24 cellular contexts compared by ENCODE assay signal in the genomic region with DNA sequence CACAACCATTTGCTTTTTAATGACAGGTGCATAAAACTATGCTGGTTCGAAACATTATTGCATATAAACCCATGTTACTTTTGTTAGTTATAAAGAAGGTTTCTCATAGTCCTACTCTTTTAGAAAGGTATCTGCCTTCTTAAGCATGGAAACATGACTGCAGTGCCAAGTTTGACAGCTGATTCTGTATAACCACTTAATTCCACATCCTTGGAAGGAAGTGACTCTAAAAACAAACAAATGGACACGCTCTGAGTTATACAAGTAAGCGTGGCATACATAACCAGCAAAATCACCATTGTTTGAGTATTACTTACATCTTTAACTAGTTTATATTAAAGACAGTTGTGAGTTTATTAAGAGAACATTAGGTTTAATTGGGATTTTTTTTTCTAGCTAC.
DNase-seq lines count a peak whose midpoint lies in the region; ATAC-seq, FAIRE-seq and TF ChIP-seq lines count a peak whose summit lies in the region.
"Had no signal": no experiment of that assay in that cellular context is flagged by ENCODE, and none has a peak within 500 bp of the region (broad histone marks: within the 10 kb centered on the region; RNA-seq: fewer than 3 reads in every experiment).

No MANE protein-coding gene starts in this region.

- FAIRE-seq in bronchial epithelial cell (lab: Jason Lieb, UNC) = no peak
- FAIRE-seq: HepG2 had no signal

- H3K36me3 ChIP-seq in bronchial epithelial cell (ENCODE audit: control insufficient read depth, insufficient read depth, low read length) = no peaks in the 10 kb centered on the region
- no peaks in the 10 kb centered on the region for H3K36me3 ChIP-seq in CD8-positive, alpha-beta T cell (ENCODE audit: insufficient read depth, low read length)
- H3K36me3 ChIP-seq: SJCRH30 had no signal

- intact Hi-C loops in CD8-positive, alpha-beta T cell (cut with DNase I, micrococcal nuclease) = no loop called here

- CTCF ChIA-PET in CD8-positive, alpha-beta T cell (lab: Charles Lee) = no interaction called here

- POLR2A ChIA-PET in CD8-positive, alpha-beta T cell (lab: Charles Lee) = no interaction called here

- no peaks in the 10 kb centered on the region for H3K9me3 ChIP-seq in CD8-positive, alpha-beta T cell (ENCODE audit: low read length)
- H3K9me3 ChIP-seq: SJCRH30 had no signal

- DNase-seq in NCI-H2171 treated with DMSO at 0.1 percent for 48 hours (lab: John Stamatoyannopoulos, UW) = peak; percentile 6
- DNase-seq in NCI-H2171 (lab: John Stamatoyannopoulos, UW) = no peak
- peak; percentile 64 for DNase-seq in bronchial epithelial cell (ENCODE audit: low read depth)
- peak; percentile 77 for DNase-seq in glomerular endothelial cell (ENCODE audit: extremely low read depth, low read depth, low spot score)
- DNase-seq in cerebellar cortex (ENCODE audit: low spot score) = no peak
- DNase-seq in CD8-positive, alpha-beta T cell = no peak
- DNase-seq in DMS 273 (lab: John Stamatoyannopoulos, UW; ENCODE audit: unreplicated experiment) = no peak
- DNase-seq in NCI-H146 (lab: John Stamatoyannopoulos, UW) = no peak
- DNase-seq: 8988T; C1 segment of cervical spinal cord; COR-L47; DND-41; GF-D8; GOT3; HFFc6; NCI-H1417 treated with DMSO at 0.1 percent for 48 hours; NCI-H2029 treated with DMSO at 0.1 percent for 48 hours; NCI-H226; NCI-H69; NK-92 treated with Interleukin-12 subunit alpha and Interleukin-12 subunit beta, amount 100 ng/mL, for 24 hours; OCI-M1 had no signal

- H3K27ac Mint-ChIP-seq in CD8-positive, alpha-beta T cell = no peak overlapping the region
- H3K27ac Mint-ChIP-seq: HFFc6 had no signal

- H3K4me3 ChIP-seq in bronchial epithelial cell (ENCODE audit: low read depth, low read length) = no peak overlapping the region
- no peak overlapping the region for H3K4me3 ChIP-seq in CD8-positive, alpha-beta T cell (ENCODE audit: low read depth, low read length)
- H3K4me3 ChIP-seq: SJCRH30 had no signal

- H3K27ac ChIP-seq in CD8-positive, alpha-beta T cell (ENCODE audit: low read depth, low read length) = no peak overlapping the region
- H3K27ac ChIP-seq: RWPE1, SJCRH30 had no signal

- H3K9me3 Mint-ChIP-seq in CD8-positive, alpha-beta T cell = no peaks in the 10 kb centered on the region

- H3K4me1 ChIP-seq in CD8-positive, alpha-beta T cell (ENCODE audit: insufficient read depth, low read length) = no peaks in the 10 kb centered on the region

- H3K36me3 Mint-ChIP-seq in CD8-positive, alpha-beta T cell = no peaks in the 10 kb centered on the region

- H3K4me1 Mint-ChIP-seq in CD8-positive, alpha-beta T cell (ENCODE audit: low read depth) = no peaks in the 10 kb centered on the region

- no peak for TF ChIP-seq CTCF in bronchial epithelial cell (IDR thresholded peaks at IDR 0.05; ENCODE audit: insufficient read depth, low read length, severe bottlenecking)
- TF ChIP-seq CTCF in CD8-positive, alpha-beta T cell (IDR thresholded peaks at IDR 0.05) = no peak

- H3K4me3 Mint-ChIP-seq in CD8-positive, alpha-beta T cell = no peak overlapping the region
- H3K4me3 Mint-ChIP-seq: HFFc6 had no signal

- H3K27me3 Mint-ChIP-seq in CD8-positive, alpha-beta T cell (ENCODE audit: low read depth) = no peaks in the 10 kb centered on the region

- H3K27me3 ChIP-seq in bronchial epithelial cell (ENCODE audit: control insufficient read depth, insufficient read depth, low read length) = no peaks in the 10 kb centered on the region
- no peaks in the 10 kb centered on the region for H3K27me3 ChIP-seq in CD8-positive, alpha-beta T cell (ENCODE audit: insufficient read depth, low read length)
- H3K27me3 ChIP-seq: SJCRH30 had no signal

- no peak for ATAC-seq in CD8-positive, alpha-beta T cell
- ATAC-seq: HepG2 had no signal

Comparison
In these comparisons a context has a peak if more than half of its experiments do, and no peak if none do; other contexts are left out.
1. DNase-seq: peak in NCI-H2171 treated with DMSO at 0.1 percent for 48 hours (single experiment), bronchial epithelial cell (single experiment) and glomerular endothelial cell (single experiment); none in NCI-H2171 (single experiment), cerebellar cortex (single experiment), CD8-positive, alpha-beta T cell (0 of 7), DMS 273 (single experiment) and NCI-H146 (single experiment).